Comparison of ENCODE assay signal across 19 cellular contexts in genomic region chr6:50362706-50363105, GRCh38.
A peak's percentile ranks its signal among the peaks of the same experiment; 100 is the strongest.
DNase-seq lines count a peak whose midpoint lies in the region; ATAC-seq, FAIRE-seq and TF ChIP-seq lines count a peak whose summit lies in the region.
"Had no signal": no experiment of that assay in that cellular context is flagged by ENCODE, and none has a peak within 500 bp of the region (broad histone marks: within the 10 kb centered on the region; RNA-seq: fewer than 3 reads in every experiment).

No MANE protein-coding gene starts in this region.

- no peak overlapping the region for H3K4me2 ChIP-seq in HepG2 (ENCODE audit: low read depth, low read length)
- H3K4me2 ChIP-seq: BLaER1 treated with 17β-estradiol and CSF1 and Interleukin-3, amounts not matched to agents 10 nM and 100 nM had no signal

- no peak for TF ChIP-seq POLR2A in HepG2 (IDR thresholded peaks at IDR 0.05; ENCODE audit: insufficient read depth in 1 of 2, low read depth in 2 of 2, low read length in 2 of 2)
- no peak for TF ChIP-seq POLR2A in right lobe of liver (IDR thresholded peaks at IDR 0.05)
- no peak for TF ChIP-seq POLR2A in lower leg skin (IDR thresholded peaks at IDR 0.05)

- intact Hi-C loops in HepG2 (cut with micrococcal nuclease; ENCODE audit: unreplicated experiment) = loop anchor here (5.0 kb wide), 1 partner anchor 1780 kb away; no protein-coding TSS in a partner anchor
- intact Hi-C loops in right lobe of liver (cut with DNase I) = no loop called here
- intact Hi-C loops in mucosa of descending colon (cut with DNase I, micrococcal nuclease) = no loop called here
- intact Hi-C loops in lower leg skin (cut with DNase I; ENCODE audit: low total_unique reads) = no loop called here

- in situ Hi-C loops in HepG2 (cut with HindIII; ENCODE audit: extremely low pct_ligation_motif_present, low pct_unique_long_range_greater_than_20kb) = no loop called here

- DNase-seq in HepG2 (ENCODE audit: low spot score) (peak; percentile 12), right lobe of liver (no peak), bronchial epithelial cell (ENCODE audit: low read depth) (peak; percentile 1), kidney tubule cell (ENCODE audit: low spot score) (peak; percentile 54), Kasumi-1 (lab: John Stamatoyannopoulos, UW) (no peak), mucosa of descending colon (no peak), NCI-H1092 treated with DMSO at 0.1 percent for 48 hours (lab: John Stamatoyannopoulos, UW) (no peak), lower leg skin (ENCODE audit: low spot score in 2 of 2) (no peak)
- DNase-seq: 8988T; ACHN; Calu3; CD4-positive, CD25-positive, alpha-beta regulatory T cell; DMS 273 treated with DMSO at 0.1 percent for 48 hours; DMS79; HCEC 1CT; HFFc6 had no signal

- 0% methylated on average over 1 of the region's 1 CpG for WGBS in HepG2 (ENCODE audit: low lambda C conversion rate)
- WGBS in right lobe of liver (ENCODE audit: insufficient coverage, low coverage, low lambda C conversion rate, missing lambda C conversion rate) = 33% methylated on average over 1 of the region's 1 CpG
- 56 to 65% methylated on average over 1 of the region's 1 CpG for WGBS in lower leg skin, 2 donors

- H4K20me1 ChIP-seq in HepG2 (ENCODE audit: insufficient read depth, low read length) = no peaks in the 10 kb centered on the region
- H4K20me1 ChIP-seq: BLaER1 treated with 17β-estradiol and CSF1 and Interleukin-3, amounts not matched to agents 10 nM and 100 nM had no signal

- FAIRE-seq in HepG2 (lab: Jason Lieb, UNC) = no peak
- no peak for FAIRE-seq in bronchial epithelial cell (lab: Jason Lieb, UNC)
- FAIRE-seq: GM12878, H1 had no signal

- H3K27ac ChIP-seq in HepG2 (ENCODE audit: extremely low read length, insufficient read depth, low read length) = no peak overlapping the region
- no peak overlapping the region for H3K27ac ChIP-seq in right lobe of liver

- no TSS peak for BruUV-seq in HepG2 (replicated peaks; lab: Mats Ljungman, UMichigan)

- no peak for TF ChIP-seq EP300 in HepG2 (IDR thresholded peaks at IDR 0.05; ENCODE audit: low read depth in 2 of 2, low read length in 2 of 2)
- TF ChIP-seq EP300 in HepG2 (CRISPR knock-in tag; IDR thresholded peaks at IDR 0.05; ENCODE audit: borderline replicate concordance) = no peak

- no peaks in the 10 kb centered on the region for H3K36me3 ChIP-seq in HepG2 (replicated peaks in 1 of 2; ENCODE audit: control insufficient read depth in 1 of 2, insufficient read depth in 2 of 2, low read length in 2 of 2)
- no peaks in the 10 kb centered on the region for H3K36me3 ChIP-seq in right lobe of liver
- no peaks in the 10 kb centered on the region for H3K36me3 ChIP-seq in bronchial epithelial cell (ENCODE audit: control insufficient read depth, insufficient read depth, low read length)
- no peaks in the 10 kb centered on the region for H3K36me3 ChIP-seq in mucosa of descending colon (ENCODE audit: low read depth)
- H3K36me3 ChIP-seq: BLaER1 treated with 17β-estradiol and CSF1 and Interleukin-3, amounts not matched to agents 10 nM and 100 nM had no signal

- H3K9me3 ChIP-seq in HepG2 (ENCODE audit: low read length) (no peaks in the 10 kb centered on the region), right lobe of liver (no peaks in the 10 kb centered on the region), mucosa of descending colon (no peaks in the 10 kb centered on the region)
- H3K9me3 ChIP-seq: BLaER1 treated with 17β-estradiol and CSF1 and Interleukin-3, amounts not matched to agents 10 nM and 100 nM had no signal

- TF ChIP-seq CTCF in HepG2 (CRISPR knock-in tag; IDR thresholded peaks at IDR 0.05) (no peak), right lobe of liver (IDR thresholded peaks at IDR 0.05) (no peak), bronchial epithelial cell (IDR thresholded peaks at IDR 0.05; ENCODE audit: insufficient read depth, low read length, severe bottlenecking) (no peak), mucosa of descending colon (IDR thresholded peaks at IDR 0.05) (no peak), lower leg skin (IDR thresholded peaks at IDR 0.05) (no peak)

- H3K79me2 ChIP-seq in HepG2 (ENCODE audit: insufficient read depth, low read length) = no peaks in the 10 kb centered on the region

- CTCF ChIA-PET in HepG2 (lab: Yijun Ruan, JAX; ENCODE audit: low intra/inter-chr PET ratio, low total read pairs) = no interaction called here

- POLR2A ChIA-PET in HepG2 (lab: Yijun Ruan, JAX) = no interaction called here

- H3K9ac ChIP-seq in HepG2 (ENCODE audit: insufficient read depth, low read depth, low read length) = no peak overlapping the region
- H3K9ac ChIP-seq: BLaER1 treated with 17β-estradiol and CSF1 and Interleukin-3, amounts not matched to agents 10 nM and 100 nM had no signal

- TF ChIP-seq RAD21 in HepG2 (CRISPR knock-in tag; IDR thresholded peaks at IDR 0.05) = no peak

- H2AFZ ChIP-seq in HepG2 (ENCODE audit: low read length) = no peak overlapping the region

- no peaks in the 10 kb centered on the region for H3K4me1 ChIP-seq in HepG2 (ENCODE audit: insufficient read depth, low read length)
- H3K4me1 ChIP-seq in right lobe of liver = no peaks in the 10 kb centered on the region
- no peaks in the 10 kb centered on the region for H3K4me1 ChIP-seq in mucosa of descending colon (ENCODE audit: low read depth)

- H3K4me3 ChIP-seq in HepG2 (replicated peaks in 1 of 3; ENCODE audit: insufficient read depth in 1 of 3, low read depth in 2 of 3, low read length in 3 of 3) (no peak overlapping the region), right lobe of liver (no peak overlapping the region), bronchial epithelial cell (ENCODE audit: low read depth, low read length) (no peak overlapping the region), mucosa of descending colon (no peak overlapping the region), lower leg skin (ENCODE audit: low read depth, poor library complexity, severe bottlenecking) (no peak overlapping the region)
- H3K4me3 ChIP-seq: BLaER1 treated with 17β-estradiol and CSF1 and Interleukin-3, amounts not matched to agents 10 nM and 100 nM; GM12878 had no signal

- ATAC-seq in HepG2 (no peak), right lobe of liver (no peak), mucosa of descending colon (no peak)
- ATAC-seq: GM12878 had no signal

- no peaks in the 10 kb centered on the region for H3K27me3 ChIP-seq in HepG2 (ENCODE audit: control insufficient read depth in 1 of 2, insufficient read depth in 2 of 2, low read length in 2 of 2)
- H3K27me3 ChIP-seq in right lobe of liver = no peaks in the 10 kb centered on the region
- H3K27me3 ChIP-seq in bronchial epithelial cell (ENCODE audit: control insufficient read depth, insufficient read depth, low read length) = no peaks in the 10 kb centered on the region
- H3K27me3 ChIP-seq: BLaER1 treated with 17β-estradiol and CSF1 and Interleukin-3, amounts not matched to agents 10 nM and 100 nM had no signal

TF ChIP-seq in HepG2, 621 proteins besides CTCF, POLR2A, EP300 and RAD21:
- TF ChIP-seq POLR2G (IDR thresholded peaks at IDR 0.05; ENCODE audit: low read depth, low read length) = no peak

Comparison
In these comparisons a context has a peak if more than half of its experiments do, and no peak if none do; other contexts are left out.
1. DNase-seq: peak in HepG2 (single experiment), bronchial epithelial cell (single experiment) and kidney tubule cell (single experiment); none in right lobe of liver (0 of 3), Kasumi-1 (0 of 2), mucosa of descending colon (0 of 3), NCI-H1092 treated with DMSO at 0.1 percent for 48 hours (single experiment) and lower leg skin (0 of 2).